ENCODE assay signal across 9 cellular contexts in the genomic region with DNA sequence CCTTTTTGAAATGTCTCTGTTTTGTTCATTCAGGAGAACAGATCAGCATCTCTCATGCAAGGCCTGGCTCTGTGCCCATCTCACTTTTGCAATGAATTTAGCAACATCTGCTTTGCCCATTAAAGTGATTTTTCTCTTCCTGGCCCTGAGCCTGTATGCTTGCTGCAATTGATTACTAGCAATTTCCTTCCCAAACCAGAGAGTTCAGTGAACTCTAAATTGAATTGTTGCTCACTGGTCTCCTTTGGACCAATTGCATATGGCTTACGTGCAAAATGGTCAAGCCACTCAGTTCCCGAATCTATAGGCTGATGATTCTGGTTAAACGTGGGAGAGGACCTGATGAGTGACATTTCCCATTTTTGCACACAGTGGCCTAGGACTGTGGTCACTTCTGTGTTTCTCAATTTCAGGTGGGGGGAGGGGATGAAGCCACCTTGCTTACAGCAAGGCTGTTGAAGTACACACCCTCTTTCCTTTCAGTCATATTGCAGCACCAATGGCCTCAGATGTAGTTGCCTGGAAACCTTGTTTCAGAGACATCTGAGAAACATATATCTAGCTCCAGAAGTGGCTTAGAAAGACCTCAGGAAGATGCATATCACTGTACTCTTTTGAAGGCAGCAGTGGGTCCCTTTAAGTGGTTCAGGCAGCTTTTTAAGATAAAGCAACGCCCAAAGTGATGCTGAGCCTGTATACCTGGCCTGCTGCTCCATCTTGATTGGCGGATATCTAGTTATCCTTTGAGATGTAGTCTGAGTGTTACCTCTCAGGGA.
A peak's percentile ranks its signal among the peaks of the same experiment; 100 is the strongest.
DNase-seq lines count a peak whose midpoint lies in the region; ATAC-seq and TF ChIP-seq lines count a peak whose summit lies in the region.
"Had no signal": no experiment of that assay in that cellular context is flagged by ENCODE, and none has a peak within 500 bp of the region (broad histone marks: within the 10 kb centered on the region; RNA-seq: fewer than 3 reads in every experiment).

No MANE protein-coding gene starts in this region.

- no peak overlapping the region for H3K4me3 ChIP-seq in AG09309 (ENCODE audit: control insufficient read depth, low read depth, low read length)
- H3K4me3 ChIP-seq: cardiac muscle cell had no signal

- peaks cover 63% of the 10 kb centered on the region for H3K4me1 Mint-ChIP-seq in stimulated activated naive CD8-positive, alpha-beta T cell treated with anti-CD3 and anti-CD28 coated beads, Interleukin-15, amount 100 ng/mL, for 72 hours

- ATAC-seq in GM18861 (IDR thresholded peaks at IDR 0.05; ENCODE audit: unreplicated experiment): peak; percentile 49
- ATAC-seq in HG03025 (IDR thresholded peaks at IDR 0.05; ENCODE audit: low FRiP score, unreplicated experiment): peak; percentile 42
- peak; percentile 52 for ATAC-seq in stimulated activated naive CD8-positive, alpha-beta T cell treated with anti-CD3 and anti-CD28 coated beads, Interleukin-15, amount 100 ng/mL, for 72 hours

- H3K27ac Mint-ChIP-seq in stimulated activated naive CD8-positive, alpha-beta T cell treated with anti-CD3 and anti-CD28 coated beads, Interleukin-15, amount 100 ng/mL, for 72 hours: peak overlapping the region in 1 of 2 donors; percentile 50

- H3K27me3 Mint-ChIP-seq in stimulated activated naive CD8-positive, alpha-beta T cell treated with anti-CD3 and anti-CD28 coated beads, Interleukin-15, amount 100 ng/mL, for 72 hours: no peaks in the 10 kb centered on the region

- H3K4me3 Mint-ChIP-seq in stimulated activated naive CD8-positive, alpha-beta T cell treated with anti-CD3 and anti-CD28 coated beads, Interleukin-15, amount 100 ng/mL, for 72 hours: peak overlapping the region in 1 of 2 donors; percentile 44

- DNase-seq in AG09309 (ENCODE audit: low read depth): peak; percentile 69
- peak; percentile 94 for DNase-seq in SIG-M5 treated with dmso at 0.1 percent for 504 hours (lab: John Stamatoyannopoulos, UW; ENCODE audit: unreplicated experiment)
- peak; percentile 92 for DNase-seq in fibroblast of gingiva (ENCODE audit: low read depth)
- peak in 1 of 2 donors; percentile 21 for DNase-seq in stimulated activated naive CD8-positive, alpha-beta T cell treated with anti-CD3 and anti-CD28 coated beads, Interleukin-15, amount 100 ng/mL, for 72 hours
- DNase-seq in DMS114 treated with DMSO at 0.1 percent for 48 hours (lab: John Stamatoyannopoulos, UW; ENCODE audit: unreplicated experiment): no peak
- DNase-seq in activated CD8-positive, alpha-beta memory T cell treated with anti-CD3 and anti-CD28 coated beads, Interleukin-2, amount 50 U/mL, for 48 hours: no peak

- peaks cover 8 to 10% of the 10 kb centered on the region in 2 donors for H3K9me3 Mint-ChIP-seq in stimulated activated naive CD8-positive, alpha-beta T cell treated with anti-CD3 and anti-CD28 coated beads, Interleukin-15, amount 100 ng/mL, for 72 hours

- no peak for TF ChIP-seq CTCF in AG09309 (IDR thresholded peaks at IDR 0.05; ENCODE audit: control insufficient read depth, insufficient read depth, low read depth, low read length, missing control alignments)

Comparison
In these comparisons a context has a peak if more than half of its experiments do, and no peak if none do; other contexts are left out.
1. DNase-seq: peak in AG09309 (single experiment), SIG-M5 treated with dmso at 0.1 percent for 504 hours (single experiment) and fibroblast of gingiva (single experiment); none in DMS114 treated with DMSO at 0.1 percent for 48 hours (single experiment) and activated CD8-positive, alpha-beta memory T cell treated with anti-CD3 and anti-CD28 coated beads, Interleukin-2, amount 50 U/mL, for 48 hours (single experiment).
2. Peak in every context shown above with its lines, with median percentiles within 50 percentile points of each other: ATAC-seq.